8 cellular contexts compared by ENCODE assay signal in the genomic region with DNA sequence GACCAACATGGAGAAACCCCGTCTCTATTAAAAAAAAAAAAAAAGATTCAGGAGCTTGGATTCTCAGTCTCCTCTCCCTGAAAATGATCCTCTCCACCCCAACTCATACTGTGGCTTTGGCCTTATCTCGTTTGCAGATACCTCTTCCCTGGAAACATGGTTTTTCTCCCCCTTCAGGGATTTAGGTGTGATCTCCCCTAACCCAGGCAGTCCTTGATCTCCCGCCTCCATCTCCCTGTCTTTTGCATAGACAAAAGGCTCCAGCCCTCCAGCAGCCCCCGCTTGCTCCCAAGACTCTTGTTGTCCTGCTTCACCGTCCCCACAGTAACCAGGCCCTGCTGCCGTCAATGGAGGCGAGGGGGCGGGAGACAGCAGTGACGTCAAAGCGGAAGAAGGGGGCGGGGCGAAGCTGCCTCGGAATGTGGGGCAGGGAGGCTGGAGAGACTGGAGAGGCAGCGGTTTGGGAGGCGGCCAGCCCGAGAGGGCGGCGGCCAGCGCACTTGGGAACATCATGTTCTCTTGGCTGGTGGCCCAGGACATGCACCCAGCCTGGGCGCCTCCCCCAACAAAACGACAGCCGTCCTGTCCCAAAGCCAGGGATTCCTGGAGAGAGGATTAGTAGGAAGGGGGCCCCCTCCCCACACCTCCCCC.
DNase-seq lines count a peak whose midpoint lies in the region; ATAC-seq and TF ChIP-seq lines count a peak whose summit lies in the region.

No MANE protein-coding gene starts in this region.

- peak overlapping the region; percentile 62; the same call in 1 of the 2 replicates for H3K9ac ChIP-seq in iPS-20b (ENCODE audit: low read depth, low read length)

- DNase-seq in GDM1 (lab: John Stamatoyannopoulos, UW) = peak; percentile 64
- peak; percentile 98 for DNase-seq in NCI-H1694 (lab: John Stamatoyannopoulos, UW)
- DNase-seq in cardiac fibroblast (ENCODE audit: low read depth in 2 of 2) = peak; percentile 100
- peak; percentile 100 for DNase-seq in skeletal muscle cell (ENCODE audit: low read depth)

- no peaks in the 10 kb centered on the region for H3K27me3 ChIP-seq in iPS-20b (ENCODE audit: insufficient read depth, low read length)

- H3K4me3 ChIP-seq in WI38 (ENCODE audit: low read depth, low read length) = 0 out of 2 replicates have a peak overlapping the region, but pooled peaks have one; percentile 8
- peak overlapping the region; percentile 70 to 82 for H3K4me3 ChIP-seq in cardiac fibroblast (replicated peaks in 1 of 2; ENCODE audit: low read depth in 2 of 2, low read length in 2 of 2)
- H3K4me3 ChIP-seq in iPS-20b (ENCODE audit: low read length) = peak overlapping the region; percentile 93
- peak overlapping the region; percentile 62 for H3K4me3 ChIP-seq in skeletal muscle cell (ENCODE audit: low read depth, low read length)

- H3K4me1 ChIP-seq in iPS-20b (ENCODE audit: insufficient read depth, low read length) = peaks cover 12% of the 10 kb centered on the region; the same call in 1 of the 2 replicates

- H3K36me3 ChIP-seq in iPS-20b (ENCODE audit: insufficient read depth, low read depth, low read length) = peaks cover 13% of the 10 kb centered on the region

- TF ChIP-seq CTCF in WI38 (IDR thresholded peaks at IDR 0.05; ENCODE audit: low read depth, low read length) (no peak), cardiac fibroblast (IDR thresholded peaks at IDR 0.05; ENCODE audit: low read depth, low read length) (no peak)

- no peak overlapping the region for H3K27ac ChIP-seq in iPS-20b (ENCODE audit: low read length)

- no peak for ATAC-seq in GM19463 (IDR thresholded peaks at IDR 0.05; ENCODE audit: unreplicated experiment)
- no peak for ATAC-seq in HG03095 (IDR thresholded peaks at IDR 0.05; ENCODE audit: unreplicated experiment)

- no peaks in the 10 kb centered on the region for H3K9me3 ChIP-seq in iPS-20b (ENCODE audit: insufficient read depth, low read depth, low read length)

Comparison
In these comparisons a context has a peak if more than half of its experiments do, and no peak if none do; other contexts are left out.
1. H3K4me3 ChIP-seq: peak in every context shown above with its lines; median percentile 93 in iPS-20b; 76 in cardiac fibroblast; 62 in skeletal muscle cell; 8 in WI38.